In genomic region chr11:2444301-2445106, GRCh38 we compare ENCODE assay signal across 8 cellular contexts. TPM values are rescaled to one million over a fixed set of nuclear protein-coding genes. Genes with fewer than 3 reads are reported as not detected.
DNase-seq lines count a peak whose midpoint lies in the region; ATAC-seq and TF ChIP-seq lines count a peak whose summit lies in the region.

TSS of gene KCNQ1 (plus strand) at chr11:2445008. CDS start at chr11:2445099, 91 bp downstream.
TSS of gene TRPM5 (minus strand) at chr11:2444514. CDS start at chr11:2423036, 21,478 bp downstream.

- H3K27ac ChIP-seq in gastroesophageal sphincter: no peak within 1 kb of the TSS
- H3K27ac ChIP-seq in upper lobe of left lung: peak within 1 kb of the TSS; percentile 1 to 87 (median 76)

- no peak within 1 kb of the TSS for H3K27ac Mint-ChIP-seq in progenitor cell of endocrine pancreas

- H3K4me3 ChIP-seq in gastroesophageal sphincter (peak within 1 kb of the TSS in 1 of 2 donors; percentile 42), upper lobe of left lung (peak within 1 kb of the TSS; percentile 20 to 62 (median 60))

- H3K36me3 Mint-ChIP-seq in progenitor cell of endocrine pancreas (ENCODE audit: insufficient read depth): no peaks in the 10 kb centered on the region

- H3K4me1 ChIP-seq in gastroesophageal sphincter (peaks cover 0 to 34% (median 0%) of the 10 kb centered on the region in 3 donors), upper lobe of left lung (peaks cover 25 to 47% (median 31%) of the 10 kb centered on the region in 4 donors)

- ATAC-seq in gastroesophageal sphincter (peak; percentile 50), upper lobe of left lung (ENCODE audit: low FRiP score in 2 of 2) (peak; percentile 80 to 84), GM18511 (IDR thresholded peaks at IDR 0.05; ENCODE audit: unreplicated experiment) (no peak)

- peaks cover 2% of the 10 kb centered on the region for H3K4me1 Mint-ChIP-seq in progenitor cell of endocrine pancreas (ENCODE audit: low read depth)

- H3K9me3 ChIP-seq in gastroesophageal sphincter (peaks cover 0 to 10% (median 0%) of the 10 kb centered on the region in 3 donors), upper lobe of left lung (no peaks in the 10 kb centered on the region)

- TF ChIP-seq CTCF in gastroesophageal sphincter (IDR thresholded peaks at IDR 0.05) (no peak), progenitor cell of endocrine pancreas (IDR thresholded peaks at IDR 0.05; ENCODE audit: unreplicated experiment) (no peak), upper lobe of left lung (IDR thresholded peaks at IDR 0.05) (peak in 1 of 6 experiments; percentile 47)

- H3K4me3 Mint-ChIP-seq in progenitor cell of endocrine pancreas (ENCODE audit: low read depth): peak within 1 kb of the TSS; percentile 67

- WGBS in gastroesophageal sphincter (ENCODE audit: low coverage in 1 of 2), 2 donors: 0% methylated on average over 3 of the region's 76 CpGs; no CpG with 5 or more reads in 1 of the 2 donors
- WGBS in upper lobe of left lung, 2 donors: 0% methylated on average over 2 to 12 of the region's 76 CpGs

- TF ChIP-seq EP300 in gastroesophageal sphincter (IDR thresholded peaks at IDR 0.05) (no peak), upper lobe of left lung (IDR thresholded peaks at IDR 0.05) (no peak)

- TF ChIP-seq POLR2A in gastroesophageal sphincter (IDR thresholded peaks at IDR 0.05) (peak; percentile 20), upper lobe of left lung (IDR thresholded peaks at IDR 0.05) (peak in 3 of 4 donors; percentile 29 to 79 (median 73))

- H3K27me3 ChIP-seq in gastroesophageal sphincter (peaks cover 96% of the 10 kb centered on the region), upper lobe of left lung (no peaks in the 10 kb centered on the region)

- peaks cover 3% of the 10 kb centered on the region for H3K9me3 Mint-ChIP-seq in progenitor cell of endocrine pancreas (ENCODE audit: low read depth)

- DNase-seq in D341Med (ENCODE audit: low spot score): peak; percentile 64
- DNase-seq in NCI-H2227 treated with DMSO at 0.1 percent for 48 hours (lab: John Stamatoyannopoulos, UW): peak; percentile 52
- peak; percentile 60 for DNase-seq in activated T-cell treated with anti-CD3 and anti-CD28 coated beads for 24 hours (ENCODE audit: low read depth)
- peak; percentile 64 for DNase-seq in progenitor cell of endocrine pancreas (ENCODE audit: low spot score, unreplicated experiment)
- DNase-seq in upper lobe of left lung: peak; percentile 83 to 96
- DNase-seq in A172 (ENCODE audit: low spot score): no peak

- peaks cover 68% of the 10 kb centered on the region for H3K27me3 Mint-ChIP-seq in progenitor cell of endocrine pancreas

- H3K36me3 ChIP-seq in gastroesophageal sphincter: no peaks in the 10 kb centered on the region
- H3K36me3 ChIP-seq in upper lobe of left lung: no peaks in the 10 kb centered on the region

RNA-seq across cellular contexts. Expression of gene KCNQ1, which starts in this region (rescaled TPM):
- 10 to 100 TPM in 1 of 4 donors, 1 to 10 TPM in 3; 2.6 to 12.7 (median 4.9) TPM for total RNA-seq in gastroesophageal sphincter
- 3.1 and 3.3 TPM in 2 replicates for total RNA-seq in progenitor cell of endocrine pancreas
- 10 to 100 TPM; 18.0 to 45.4 (median 32.7) TPM for total RNA-seq in upper lobe of left lung
- total RNA-seq in A172 (2014; rRNA removed; shearing (Covaris generic)): 1.9 and 3.5 TPM in 2 replicates

RNA-seq across cellular contexts. Expression of gene TRPM5, which starts in this region (rescaled TPM):
- total RNA-seq in gastroesophageal sphincter (not detected), progenitor cell of endocrine pancreas (0.46 and 0.84 TPM in 2 replicates), upper lobe of left lung (not detected)
- total RNA-seq in A172 (2014; rRNA removed; shearing (Covaris generic)): not detected in 2 replicates

Comparison
In these comparisons a context has a peak if more than half of its experiments do, and no peak if none do; other contexts are left out.
1. H3K27ac ChIP-seq: peak in upper lobe of left lung (4 of 4); none in gastroesophageal sphincter (0 of 4).